In the genomic region with DNA sequence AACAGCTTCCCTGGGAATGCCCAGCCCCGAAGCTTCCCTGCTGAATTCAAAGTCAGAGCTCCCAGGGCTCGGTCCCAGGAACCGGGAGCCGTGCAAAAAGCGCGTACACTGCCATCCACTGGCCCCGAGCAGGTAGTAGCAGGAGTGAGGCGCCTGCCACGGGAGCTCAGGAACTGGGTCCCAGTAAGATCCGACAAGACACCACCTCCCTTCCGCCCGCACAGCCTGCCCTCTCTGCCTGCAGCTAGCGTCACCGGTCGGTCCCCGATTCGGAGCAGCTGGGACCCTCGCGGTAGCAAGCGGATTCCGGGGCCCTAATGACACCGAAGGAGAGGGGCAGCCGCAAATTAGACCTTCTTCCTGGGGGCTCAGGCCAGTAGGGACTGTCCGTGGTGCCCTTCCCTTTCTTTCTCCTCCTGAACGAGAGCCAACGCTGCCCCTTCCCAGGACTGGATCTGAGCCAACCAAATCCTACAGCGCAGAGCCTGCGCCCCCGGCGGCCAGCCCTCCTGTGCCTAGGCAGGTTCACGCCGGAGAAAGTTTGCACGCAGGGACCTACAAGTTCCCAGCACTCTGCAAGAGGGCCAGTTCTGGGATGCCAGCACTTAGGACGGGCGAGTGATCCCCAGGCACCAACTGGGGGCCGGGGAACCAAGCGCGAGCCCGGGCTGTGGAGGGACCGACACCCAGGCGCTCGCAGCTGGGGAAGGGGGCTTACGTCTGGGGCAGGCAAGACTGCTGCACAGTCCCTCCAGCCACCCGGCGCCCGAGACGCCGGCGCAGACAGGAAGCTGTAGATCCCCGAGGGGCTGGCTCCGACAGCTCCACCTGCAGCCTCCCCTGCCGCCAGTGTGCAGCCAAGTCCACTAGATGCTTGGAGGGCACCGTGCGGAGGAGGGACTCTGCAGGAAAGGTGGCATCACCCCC, we compare ENCODE assay signal across 8 cellular contexts. TPM values are rescaled to one million over a fixed set of nuclear protein-coding genes. Genes with fewer than 3 reads are reported as not detected.
DNase-seq lines count a peak whose midpoint lies in the region; ATAC-seq and TF ChIP-seq lines count a peak whose summit lies in the region.

No MANE protein-coding gene starts in this region.

- H3K36me3 ChIP-seq in duodenal mucosa (ENCODE audit: control insufficient read depth in 1 of 2, insufficient read depth in 2 of 2, low read length in 2 of 2) (no peaks in the 10 kb centered on the region), liver (ENCODE audit: control insufficient read depth in 4 of 4, insufficient read depth in 3 of 4, low read depth in 1 of 4, low read length in 3 of 4) (peaks cover 0 to 2% (median 0%) of the 10 kb centered on the region in 4 donors)

- peaks cover 22% of the 10 kb centered on the region for H3K27me3 Mint-ChIP-seq in activated CD4-positive, alpha-beta T cell treated with anti-CD3 and anti-CD28 coated beads, Interleukin-2, amount 10 ng/mL, durations not matched to agents 7 days and 5 days

- DNase-seq in Ammon's horn (ENCODE audit: low spot score) (peak; percentile 81), NCI-H460 (ENCODE audit: extremely low read depth, low read depth) (peak; percentile 75)
- DNase-seq in activated CD4-positive, alpha-beta T cell treated with anti-CD3 and anti-CD28 coated beads, Interleukin-2, amount 10 ng/mL, durations not matched to agents 7 days and 5 days: peak; percentile 63
- DNase-seq in stimulated activated CD4-positive, alpha-beta T cell treated with anti-CD3 and anti-CD28 coated beads, Interleukin-2, amount 100 ng/mL, for 24 hours: peak; percentile 59 to 72

- WGBS in liver: under 1% methylated on average over 54 of the region's 54 CpGs

- H3K9ac ChIP-seq in duodenal mucosa (ENCODE audit: low read depth in 1 of 2, low read length in 2 of 2) (peak overlapping the region; percentile 42 to 57), liver (ENCODE audit: low read depth in 1 of 2, low read length in 2 of 2) (peak overlapping the region in 1 of 2 donors; percentile 36)

- CTCF ChIA-PET in activated CD4-positive, alpha-beta T cell treated with anti-CD3 and anti-CD28 coated beads, Interleukin-2, amount 10 ng/mL, durations not matched to agents 7 days and 5 days (lab: Charles Lee): interaction anchor here (0.7 to 1.5 kb wide), 8 partner anchors 10 to 137 kb away, joined by 3 to 5 read pairs (median 4); no protein-coding TSS in a partner anchor

- H3K36me3 Mint-ChIP-seq in activated CD4-positive, alpha-beta T cell treated with anti-CD3 and anti-CD28 coated beads, Interleukin-2, amount 10 ng/mL, durations not matched to agents 7 days and 5 days (ENCODE audit: low read depth): no peaks in the 10 kb centered on the region

- no peaks in the 10 kb centered on the region for H3K9me3 ChIP-seq in duodenal mucosa (ENCODE audit: control insufficient read depth in 1 of 2, low read length in 2 of 2)
- peaks cover 0 to 3% (median 0%) of the 10 kb centered on the region in 4 donors for H3K9me3 ChIP-seq in liver (ENCODE audit: control insufficient read depth in 4 of 4, low read length in 3 of 4)

- peak overlapping the region; percentile 77 for H3K4me3 Mint-ChIP-seq in activated CD4-positive, alpha-beta T cell treated with anti-CD3 and anti-CD28 coated beads, Interleukin-2, amount 10 ng/mL, durations not matched to agents 7 days and 5 days

- H3K4me1 ChIP-seq in duodenal mucosa (ENCODE audit: control insufficient read depth in 1 of 2, insufficient read depth in 2 of 2, low read length in 2 of 2) (peaks cover 5 to 22% of the 10 kb centered on the region in 2 donors), liver (ENCODE audit: control insufficient read depth in 4 of 4, insufficient read depth in 4 of 4, low read length in 3 of 4) (peaks cover 2 to 26% (median 17%) of the 10 kb centered on the region in 4 donors)

- peak; percentile 78 for ATAC-seq in GM18909 (IDR thresholded peaks at IDR 0.05; ENCODE audit: poor library complexity, unreplicated experiment)
- ATAC-seq in HG03135 (IDR thresholded peaks at IDR 0.05; ENCODE audit: unreplicated experiment): peak; percentile 79

- TF ChIP-seq CTCF in liver (IDR thresholded peaks at IDR 0.05; ENCODE audit: low read depth, low read length, missing input control): peak; percentile 80

- H3K27ac ChIP-seq in duodenal mucosa (ENCODE audit: low read depth, low read length) (no peak overlapping the region), liver (ENCODE audit: low read depth in 1 of 2, low read length in 2 of 2) (no peak overlapping the region)

- H3K4me3 ChIP-seq in duodenal mucosa (ENCODE audit: low read depth in 1 of 2, low read length in 2 of 2): peak overlapping the region; percentile 72 to 74
- peak overlapping the region; percentile 62 to 82 (median 68) for H3K4me3 ChIP-seq in liver (ENCODE audit: low read depth in 1 of 3, low read length in 3 of 3)

- peaks cover 25% of the 10 kb centered on the region for H3K4me1 Mint-ChIP-seq in activated CD4-positive, alpha-beta T cell treated with anti-CD3 and anti-CD28 coated beads, Interleukin-2, amount 10 ng/mL, durations not matched to agents 7 days and 5 days

- H3K27me3 ChIP-seq in duodenal mucosa (ENCODE audit: control insufficient read depth in 1 of 2, insufficient read depth in 2 of 2, low read length in 2 of 2) (peaks cover 0 to 3% of the 10 kb centered on the region in 2 donors), liver (ENCODE audit: control insufficient read depth in 4 of 4, insufficient read depth in 4 of 4, low read length in 3 of 4) (no peaks in the 10 kb centered on the region)

- no peaks in the 10 kb centered on the region for H3K9me3 Mint-ChIP-seq in activated CD4-positive, alpha-beta T cell treated with anti-CD3 and anti-CD28 coated beads, Interleukin-2, amount 10 ng/mL, durations not matched to agents 7 days and 5 days

- peak overlapping the region; percentile 58 for H3K27ac Mint-ChIP-seq in activated CD4-positive, alpha-beta T cell treated with anti-CD3 and anti-CD28 coated beads, Interleukin-2, amount 10 ng/mL, durations not matched to agents 7 days and 5 days

- POLR2A ChIA-PET in activated CD4-positive, alpha-beta T cell treated with anti-CD3 and anti-CD28 coated beads, Interleukin-2, amount 10 ng/mL, durations not matched to agents 7 days and 5 days (lab: Charles Lee): no interaction called here

- peak; percentile 92 to 94 for TF ChIP-seq RAD21 in liver (IDR thresholded peaks at IDR 0.05)

TF ChIP-seq in liver, 16 proteins besides CTCF, POLR2A, EP300 and RAD21:
- TF ChIP-seq HNF4G (IDR thresholded peaks at IDR 0.05): no peak
- TF ChIP-seq, protein P1, sequence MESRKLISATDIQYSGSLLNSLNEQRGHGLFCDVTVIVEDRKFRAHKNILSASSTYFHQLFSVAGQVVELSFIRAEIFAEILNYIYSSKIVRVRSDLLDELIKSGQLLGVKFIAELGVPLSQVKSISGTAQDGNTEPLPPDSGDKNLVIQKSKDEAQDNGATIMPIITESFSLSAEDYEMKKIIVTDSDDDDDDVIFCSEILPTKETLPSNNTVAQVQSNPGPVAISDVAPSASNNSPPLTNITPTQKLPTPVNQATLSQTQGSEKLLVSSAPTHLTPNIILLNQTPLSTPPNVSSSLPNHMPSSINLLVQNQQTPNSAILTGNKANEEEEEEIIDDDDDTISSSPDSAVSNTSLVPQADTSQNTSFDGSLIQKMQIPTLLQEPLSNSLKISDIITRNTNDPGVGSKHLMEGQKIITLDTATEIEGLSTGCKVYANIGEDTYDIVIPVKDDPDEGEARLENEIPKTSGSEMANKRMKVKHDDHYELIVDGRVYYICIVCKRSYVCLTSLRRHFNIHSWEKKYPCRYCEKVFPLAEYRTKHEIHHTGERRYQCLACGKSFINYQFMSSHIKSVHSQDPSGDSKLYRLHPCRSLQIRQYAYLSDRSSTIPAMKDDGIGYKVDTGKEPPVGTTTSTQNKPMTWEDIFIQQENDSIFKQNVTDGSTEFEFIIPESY (IDR thresholded peaks at IDR 0.05): no peak
- no peak for TF ChIP-seq YY1 (IDR thresholded peaks at IDR 0.05)
- TF ChIP-seq TAF1 (conservative IDR thresholded peaks at IDR 0.05): no peak
- TF ChIP-seq EGR1 (IDR thresholded peaks at IDR 0.05; ENCODE audit: low read depth in 2 of 2): no peak
- peak; percentile 14 to 26 for TF ChIP-seq HNF4A (conservative IDR thresholded peaks at IDR 0.05)
- TF ChIP-seq, protein P2, sequence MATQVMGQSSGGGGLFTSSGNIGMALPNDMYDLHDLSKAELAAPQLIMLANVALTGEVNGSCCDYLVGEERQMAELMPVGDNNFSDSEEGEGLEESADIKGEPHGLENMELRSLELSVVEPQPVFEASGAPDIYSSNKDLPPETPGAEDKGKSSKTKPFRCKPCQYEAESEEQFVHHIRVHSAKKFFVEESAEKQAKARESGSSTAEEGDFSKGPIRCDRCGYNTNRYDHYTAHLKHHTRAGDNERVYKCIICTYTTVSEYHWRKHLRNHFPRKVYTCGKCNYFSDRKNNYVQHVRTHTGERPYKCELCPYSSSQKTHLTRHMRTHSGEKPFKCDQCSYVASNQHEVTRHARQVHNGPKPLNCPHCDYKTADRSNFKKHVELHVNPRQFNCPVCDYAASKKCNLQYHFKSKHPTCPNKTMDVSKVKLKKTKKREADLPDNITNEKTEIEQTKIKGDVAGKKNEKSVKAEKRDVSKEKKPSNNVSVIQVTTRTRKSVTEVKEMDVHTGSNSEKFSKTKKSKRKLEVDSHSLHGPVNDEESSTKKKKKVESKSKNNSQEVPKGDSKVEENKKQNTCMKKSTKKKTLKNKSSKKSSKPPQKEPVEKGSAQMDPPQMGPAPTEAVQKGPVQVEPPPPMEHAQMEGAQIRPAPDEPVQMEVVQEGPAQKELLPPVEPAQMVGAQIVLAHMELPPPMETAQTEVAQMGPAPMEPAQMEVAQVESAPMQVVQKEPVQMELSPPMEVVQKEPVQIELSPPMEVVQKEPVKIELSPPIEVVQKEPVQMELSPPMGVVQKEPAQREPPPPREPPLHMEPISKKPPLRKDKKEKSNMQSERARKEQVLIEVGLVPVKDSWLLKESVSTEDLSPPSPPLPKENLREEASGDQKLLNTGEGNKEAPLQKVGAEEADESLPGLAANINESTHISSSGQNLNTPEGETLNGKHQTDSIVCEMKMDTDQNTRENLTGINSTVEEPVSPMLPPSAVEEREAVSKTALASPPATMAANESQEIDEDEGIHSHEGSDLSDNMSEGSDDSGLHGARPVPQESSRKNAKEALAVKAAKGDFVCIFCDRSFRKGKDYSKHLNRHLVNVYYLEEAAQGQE (IDR thresholded peaks at IDR 0.05): no peak
- TF ChIP-seq JUND (IDR thresholded peaks at IDR 0.05): no peak
- no peak for TF ChIP-seq GABPA (IDR thresholded peaks at IDR 0.05 in 1 of 2, conservative IDR thresholded peaks at IDR 0.05 in 1 of 2)
- TF ChIP-seq, protein P3, sequence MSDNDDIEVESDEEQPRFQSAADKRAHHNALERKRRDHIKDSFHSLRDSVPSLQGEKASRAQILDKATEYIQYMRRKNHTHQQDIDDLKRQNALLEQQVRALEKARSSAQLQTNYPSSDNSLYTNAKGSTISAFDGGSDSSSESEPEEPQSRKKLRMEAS (IDR thresholded peaks at IDR 0.05): no peak
- peak in 1 of 2 donors; percentile 26 for TF ChIP-seq RXRA (IDR thresholded peaks at IDR 0.05)

RNA-seq across cellular contexts. Expression of a gene that starts 0.9 kb away (rescaled TPM):
- 0.12 TPM in 2 replicates for total RNA-seq in NCI-H460 (2014; rRNA removed; shearing (Covaris generic))
- polyA plus RNA-seq in NCI-H460 (2014; cell fraction: nucleus; rRNA removed): not detected in 2 replicates
- under 1 TPM in 1 of 2 experiments, not detected in 1; 0.22 TPM for total RNA-seq in activated CD4-positive, alpha-beta T cell treated with anti-CD3 and anti-CD28 coated beads, Interleukin-2, amount 10 ng/mL, durations not matched to agents 7 days and 5 days
- under 1 TPM; 0.17 to 0.23 TPM for total RNA-seq in liver
- polyA plus RNA-seq in liver: under 1 TPM; 0.02 to 0.13 TPM
